21 cellular contexts compared by ENCODE assay signal in genomic region chr5:143870871-143871632, GRCh38. TPM values are rescaled to one million over a fixed set of nuclear protein-coding genes. Genes with fewer than 3 reads are reported as not detected.
A peak's percentile ranks its signal among the peaks of the same experiment; 100 is the strongest.
DNase-seq lines count a peak whose midpoint lies in the region; ATAC-seq and TF ChIP-seq lines count a peak whose summit lies in the region.
"Had no signal": no experiment of that assay in that cellular context is flagged by ENCODE, and none has a peak within 500 bp of the region (broad histone marks: within the 10 kb centered on the region; RNA-seq: fewer than 3 reads in every experiment).

No MANE protein-coding gene starts in this region.

- peak overlapping the region; percentile 86 for H3K27ac Mint-ChIP-seq in WTC11
- H3K27ac Mint-ChIP-seq: activated B cell treated with CpG ODN at 0.5 μM for 24 hours; stimulated activated effector memory CD8-positive, alpha-beta T cell treated with anti-CD3 and anti-CD28 coated beads, Interleukin-12 subunit alpha, Interleukin-12 subunit beta, amount 100 ng/mL, for 72 hours had no signal

- no peaks in the 10 kb centered on the region for H3K36me3 Mint-ChIP-seq in WTC11
- H3K36me3 Mint-ChIP-seq: stimulated activated effector memory CD8-positive, alpha-beta T cell treated with anti-CD3 and anti-CD28 coated beads, Interleukin-12 subunit alpha, Interleukin-12 subunit beta, amount 100 ng/mL, for 72 hours had no signal

- POLR2A ChIA-PET in WTC11 (lab: Charles Lee), result no interaction called here

- H3K4me3 Mint-ChIP-seq in WTC11, result no peak overlapping the region
- H3K4me3 Mint-ChIP-seq: activated B cell treated with CpG ODN at 0.5 μM for 24 hours; stimulated activated effector memory CD8-positive, alpha-beta T cell treated with anti-CD3 and anti-CD28 coated beads, Interleukin-12 subunit alpha, Interleukin-12 subunit beta, amount 100 ng/mL, for 72 hours had no signal

- H3K4me1 Mint-ChIP-seq in WTC11, result peaks cover 58% of the 10 kb centered on the region
- H3K4me1 Mint-ChIP-seq: activated B cell treated with CpG ODN at 0.5 μM for 24 hours; stimulated activated effector memory CD8-positive, alpha-beta T cell treated with anti-CD3 and anti-CD28 coated beads, Interleukin-12 subunit alpha, Interleukin-12 subunit beta, amount 100 ng/mL, for 72 hours had no signal

- no peaks in the 10 kb centered on the region for H3K27me3 Mint-ChIP-seq in WTC11 (ENCODE audit: low read depth)
- H3K27me3 Mint-ChIP-seq: activated B cell treated with CpG ODN at 0.5 μM for 24 hours had no signal

- no peak for TF ChIP-seq CTCF in WTC11 (IDR thresholded peaks at IDR 0.05)
- no peak for TF ChIP-seq CTCF in transverse colon (IDR thresholded peaks at IDR 0.05)

- ATAC-seq in WTC11 (peak; percentile 49), GM21381 (IDR thresholded peaks at IDR 0.05; ENCODE audit: unreplicated experiment) (no peak)
- ATAC-seq: stimulated activated effector memory CD8-positive, alpha-beta T cell treated with anti-CD3 and anti-CD28 coated beads, Interleukin-12 subunit alpha, Interleukin-12 subunit beta, amount 100 ng/mL, for 72 hours had no signal

- no peak for TF ChIP-seq EP300 in transverse colon (IDR thresholded peaks at IDR 0.05; ENCODE audit: low read depth)

- DNase-seq in WTC11 (ENCODE audit: low spot score), result no peak
- DNase-seq in transverse colon, result peak; percentile 12
- DNase-seq in NOMO-1 treated with dmso at 0.1 percent for 144 hours (lab: John Stamatoyannopoulos, UW; ENCODE audit: unreplicated experiment), result no peak
- no peak for DNase-seq in cardiac septum (ENCODE audit: low spot score)
- DNase-seq: activated B cell treated with CpG ODN at 0.5 μM for 24 hours, DMS153, glutamatergic neuron, left lung, NCI-H1105 treated with DMSO at 0.1 percent for 48 hours, NCI-H2171, NCI-H82, spleen, tibial artery had no signal

- TF ChIP-seq POLR2A in transverse colon (IDR thresholded peaks at IDR 0.05), result no peak

- H3K9ac ChIP-seq in HUES64 (ENCODE audit: low read depth, low read length), result peak overlapping the region; percentile 40
- peak overlapping the region; percentile 44; the same call in 1 of the 2 replicates for H3K9ac ChIP-seq in iPS-20b (ENCODE audit: low read depth, low read length)
- H3K9ac ChIP-seq: BLaER1 treated with 17β-estradiol and CSF1 and Interleukin-3, amounts not matched to agents 10 nM and 100 nM had no signal

- H3K27me3 ChIP-seq in HUES64 (ENCODE audit: insufficient read depth, low read length) (no peaks in the 10 kb centered on the region), iPS-20b (ENCODE audit: insufficient read depth, low read length) (no peaks in the 10 kb centered on the region), transverse colon (no peaks in the 10 kb centered on the region)
- H3K27me3 ChIP-seq: BLaER1 treated with 17β-estradiol and CSF1 and Interleukin-3, amounts not matched to agents 10 nM and 100 nM; spleen; tibial artery had no signal

- H3K4me3 ChIP-seq in HUES64 (ENCODE audit: low read length) (peak overlapping the region; percentile 13; the same call in 1 of the 2 replicates), iPS-20b (ENCODE audit: low read length) (no peak overlapping the region; the same call in 1 of the 2 replicates), transverse colon (no peak overlapping the region)
- H3K4me3 ChIP-seq: BLaER1 treated with 17β-estradiol and CSF1 and Interleukin-3, amounts not matched to agents 10 nM and 100 nM; left lung; spleen; tibial artery had no signal

- intact Hi-C loops in transverse colon (cut with DNase I; ENCODE audit: low total_unique reads) (no loop called here), cardiac septum (cut with DNase I) (no loop called here)

- H3K4me1 ChIP-seq in HUES64 (ENCODE audit: insufficient read depth, low read length), result peaks cover 34% of the 10 kb centered on the region
- H3K4me1 ChIP-seq in iPS-20b (ENCODE audit: insufficient read depth, low read length), result peaks cover 35% of the 10 kb centered on the region
- H3K4me1 ChIP-seq in transverse colon, result no peaks in the 10 kb centered on the region
- H3K4me1 ChIP-seq: left lung, spleen, tibial artery had no signal

- 66% methylated on average over 5 of the region's 5 CpGs for WGBS in HUES64
- 31 to 59% methylated on average over 5 of the region's 5 CpGs for WGBS in transverse colon (ENCODE audit: low coverage in 1 of 2), 2 donors

- H3K9me3 Mint-ChIP-seq in WTC11, result peaks cover 3% of the 10 kb centered on the region; the same call in 1 of the 2 replicates
- H3K9me3 Mint-ChIP-seq: activated B cell treated with CpG ODN at 0.5 μM for 24 hours; stimulated activated effector memory CD8-positive, alpha-beta T cell treated with anti-CD3 and anti-CD28 coated beads, Interleukin-12 subunit alpha, Interleukin-12 subunit beta, amount 100 ng/mL, for 72 hours had no signal

- in situ Hi-C loops in transverse colon (cut with MboI; ENCODE audit: low pct_ligation_motif_present in 1 of 4, low pct_unique_long_range_greater_than_20kb in 1 of 4, low sequenced_read_pairs in 3 of 4), result no loop called here

- H3K27ac ChIP-seq in HUES64 (ENCODE audit: low read depth, low read length), result peak overlapping the region; percentile 87
- H3K27ac ChIP-seq in iPS-20b (ENCODE audit: low read length), result peak overlapping the region; percentile 16
- no peak overlapping the region for H3K27ac ChIP-seq in transverse colon
- H3K27ac ChIP-seq: BLaER1 treated with 17β-estradiol and CSF1 and Interleukin-3, amounts not matched to agents 10 nM and 100 nM; left lung; spleen; tibial artery had no signal

- no peaks in the 10 kb centered on the region for H3K36me3 ChIP-seq in HUES64 (ENCODE audit: insufficient read depth, low read length)
- no peaks in the 10 kb centered on the region for H3K36me3 ChIP-seq in iPS-20b (ENCODE audit: insufficient read depth, low read depth, low read length)
- H3K36me3 ChIP-seq in transverse colon, result no peaks in the 10 kb centered on the region
- H3K36me3 ChIP-seq: BLaER1 treated with 17β-estradiol and CSF1 and Interleukin-3, amounts not matched to agents 10 nM and 100 nM; left lung; spleen; tibial artery had no signal

- CTCF ChIA-PET in WTC11 (lab: Charles Lee), result no interaction called here

- H3K9me3 ChIP-seq in HUES64 (ENCODE audit: insufficient read depth, low read depth, low read length), result no peaks in the 10 kb centered on the region
- no peaks in the 10 kb centered on the region for H3K9me3 ChIP-seq in iPS-20b (ENCODE audit: insufficient read depth, low read depth, low read length)
- H3K9me3 ChIP-seq in transverse colon, result no peaks in the 10 kb centered on the region
- H3K9me3 ChIP-seq: left lung, spleen, tibial artery had no signal

TF ChIP-seq in WTC11, 78 proteins besides CTCF, POLR2A, EP300 and RAD21 (continues in another document):
- no peak for TF ChIP-seq ZNF263 (CRISPR knock-in tag; IDR thresholded peaks at IDR 0.05; ENCODE audit: low read depth)
- TF ChIP-seq, protein P1, sequence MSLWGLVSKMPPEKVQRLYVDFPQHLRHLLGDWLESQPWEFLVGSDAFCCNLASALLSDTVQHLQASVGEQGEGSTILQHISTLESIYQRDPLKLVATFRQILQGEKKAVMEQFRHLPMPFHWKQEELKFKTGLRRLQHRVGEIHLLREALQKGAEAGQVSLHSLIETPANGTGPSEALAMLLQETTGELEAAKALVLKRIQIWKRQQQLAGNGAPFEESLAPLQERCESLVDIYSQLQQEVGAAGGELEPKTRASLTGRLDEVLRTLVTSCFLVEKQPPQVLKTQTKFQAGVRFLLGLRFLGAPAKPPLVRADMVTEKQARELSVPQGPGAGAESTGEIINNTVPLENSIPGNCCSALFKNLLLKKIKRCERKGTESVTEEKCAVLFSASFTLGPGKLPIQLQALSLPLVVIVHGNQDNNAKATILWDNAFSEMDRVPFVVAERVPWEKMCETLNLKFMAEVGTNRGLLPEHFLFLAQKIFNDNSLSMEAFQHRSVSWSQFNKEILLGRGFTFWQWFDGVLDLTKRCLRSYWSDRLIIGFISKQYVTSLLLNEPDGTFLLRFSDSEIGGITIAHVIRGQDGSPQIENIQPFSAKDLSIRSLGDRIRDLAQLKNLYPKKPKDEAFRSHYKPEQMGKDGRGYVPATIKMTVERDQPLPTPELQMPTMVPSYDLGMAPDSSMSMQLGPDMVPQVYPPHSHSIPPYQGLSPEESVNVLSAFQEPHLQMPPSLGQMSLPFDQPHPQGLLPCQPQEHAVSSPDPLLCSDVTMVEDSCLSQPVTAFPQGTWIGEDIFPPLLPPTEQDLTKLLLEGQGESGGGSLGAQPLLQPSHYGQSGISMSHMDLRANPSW (CRISPR knock-in tag; conservative IDR thresholded peaks at IDR 0.05; ENCODE audit: low read depth), result no peak
- TF ChIP-seq E2F4 (CRISPR knock-in tag; IDR thresholded peaks at IDR 0.05; ENCODE audit: borderline replicate concordance, low read depth), result no peak
- no peak for TF ChIP-seq ESRRA (CRISPR knock-in tag; IDR thresholded peaks at IDR 0.05; ENCODE audit: borderline replicate concordance)
- no peak for TF ChIP-seq ZNF121 (CRISPR knock-in tag; IDR thresholded peaks at IDR 0.05)
- no peak for TF ChIP-seq TCF7 (CRISPR knock-in tag; IDR thresholded peaks at IDR 0.05; ENCODE audit: low read depth)
- no peak for TF ChIP-seq EMX1 (CRISPR knock-in tag; IDR thresholded peaks at IDR 0.05)
- no peak for TF ChIP-seq MYBL2 (CRISPR knock-in tag; IDR thresholded peaks at IDR 0.05)
- TF ChIP-seq, protein P2, sequence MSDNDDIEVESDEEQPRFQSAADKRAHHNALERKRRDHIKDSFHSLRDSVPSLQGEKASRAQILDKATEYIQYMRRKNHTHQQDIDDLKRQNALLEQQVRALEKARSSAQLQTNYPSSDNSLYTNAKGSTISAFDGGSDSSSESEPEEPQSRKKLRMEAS (CRISPR knock-in tag; IDR thresholded peaks at IDR 0.05), result no peak
- TF ChIP-seq FOXP1 (CRISPR knock-in tag; IDR thresholded peaks at IDR 0.05; ENCODE audit: borderline replicate concordance), result no peak
- no peak for TF ChIP-seq NFATC4 (CRISPR knock-in tag; IDR thresholded peaks at IDR 0.05)
- no peak for TF ChIP-seq GRHL2 (CRISPR knock-in tag; IDR thresholded peaks at IDR 0.05; ENCODE audit: insufficient replicate concordance, severe bottlenecking)
- TF ChIP-seq HMGA2 (CRISPR knock-in tag; IDR thresholded peaks at IDR 0.05), result no peak
- TF ChIP-seq SP1 (CRISPR knock-in tag; conservative IDR thresholded peaks at IDR 0.05), result no peak
- no peak for TF ChIP-seq TEAD4 (CRISPR knock-in tag; IDR thresholded peaks at IDR 0.05)

RNA-seq across cellular contexts. Expression of gene HMHB1, which starts 59.1 kb away (rescaled TPM):
- polyA plus RNA-seq in HUES64 (2013, experiment 1 of 2), result not detected
- not detected for polyA plus RNA-seq in HUES64 (2013, experiment 2 of 2)
- not detected in 3 replicates for total RNA-seq in WTC11 (2021)
- total RNA-seq in transverse colon, result not detected
- not detected for total RNA-seq in cardiac septum
- total RNA-seq: activated CD8-positive, alpha-beta memory T cell treated with anti-CD3 and anti-CD28 coated beads for 36 hours; left lung; posterior vena cava; spleen; T-helper 1 cell treated with Interleukin-12 subunit alpha and Interleukin-12 subunit beta and Interleukin-4 antibody, amounts not matched to agents 30 ng/mL and 1 ng/mL, for 36 hours had no signal

Comparison
In these comparisons a context has a peak if more than half of its experiments do, and no peak if none do; other contexts are left out.
1. H3K27ac ChIP-seq: peak in HUES64 (single experiment) and iPS-20b (single experiment); none in transverse colon (0 of 4).